ENCODE assay signal across 10 cellular contexts in genomic region chr2:27992787-27993747, GRCh38.
DNase-seq lines count a peak whose midpoint lies in the region; ATAC-seq and TF ChIP-seq lines count a peak whose summit lies in the region.
"Had no signal": no experiment of that assay in that cellular context is flagged by ENCODE, and none has a peak within 500 bp of the region (broad histone marks: within the 10 kb centered on the region; RNA-seq: fewer than 3 reads in every experiment).

No MANE protein-coding gene starts in this region.

- peaks cover 19% of the 10 kb centered on the region for H3K4me1 Mint-ChIP-seq in Caco-2 (ENCODE audit: low read depth, unreplicated experiment)

- no TSS peak for BruUV-seq in Caco-2 (replicated peaks; lab: Mats Ljungman, UMichigan)

- no peaks in the 10 kb centered on the region for H3K36me3 ChIP-seq in Caco-2 (ENCODE audit: control insufficient read depth, insufficient read depth, low read length)
- no peaks in the 10 kb centered on the region; the same call in 1 of the 2 replicates for H3K36me3 ChIP-seq in MG63
- peaks cover 3 to 16% of the 10 kb centered on the region in 2 experiments for H3K36me3 ChIP-seq in mesenchymal stem cell (ENCODE audit: control insufficient read depth in 1 of 2, insufficient read depth in 2 of 2, low read depth in 1 of 2, low read length in 2 of 2)

- H2BK120ac ChIP-seq in mesenchymal stem cell (ENCODE audit: low read depth, low read length) = no peak overlapping the region

- no peak overlapping the region for H4K8ac ChIP-seq in mesenchymal stem cell (ENCODE audit: low read length)

- DNase-seq in Caco-2 (peak; percentile 49 to 63), MG63 (peak; percentile 10), astrocyte of the spinal cord (ENCODE audit: low read depth, low spot score) (peak; percentile 64), mesenchymal stem cell (peak; percentile 41), erythroblast (lab: John Stamatoyannopoulos, UW) (no peak), retina (no peak), DMS153 treated with DMSO at 0.1 percent for 48 hours (lab: John Stamatoyannopoulos, UW; ENCODE audit: unreplicated experiment) (no peak)
- DNase-seq: NCI-H526 had no signal

- peaks cover 54% of the 10 kb centered on the region for H3K4me1 ChIP-seq in Caco-2
- H3K4me1 ChIP-seq in mesenchymal stem cell (ENCODE audit: control insufficient read depth, insufficient read depth, low read depth, low read length) = peaks cover 1% of the 10 kb centered on the region

- CTCF ChIA-PET in Caco-2 (lab: Charles Lee) = interaction anchor here (0.9 kb wide), 1 partner anchor 11 kb away, joined by 3 read pairs; no protein-coding TSS in a partner anchor

- H3K14ac ChIP-seq in mesenchymal stem cell (ENCODE audit: low read length in 2 of 2) = no peak overlapping the region

- H3K9ac ChIP-seq in mesenchymal stem cell (ENCODE audit: low read length) = peak overlapping the region; percentile 39

- POLR2A ChIA-PET in Caco-2 (lab: Charles Lee) = no interaction called here

- H3K27me3 ChIP-seq in Caco-2 (replicated peaks; ENCODE audit: control insufficient read depth, insufficient read depth, low read length) = no peaks in the 10 kb centered on the region
- H3K27me3 ChIP-seq in MG63 = no peaks in the 10 kb centered on the region
- no peaks in the 10 kb centered on the region for H3K27me3 ChIP-seq in mesenchymal stem cell (ENCODE audit: control insufficient read depth in 1 of 2, insufficient read depth in 1 of 2, low read length in 2 of 2)

- no peaks in the 10 kb centered on the region for H3K9me3 ChIP-seq in Caco-2
- H3K9me3 ChIP-seq in MG63 = no peaks in the 10 kb centered on the region
- no peaks in the 10 kb centered on the region for H3K9me3 ChIP-seq in mesenchymal stem cell (ENCODE audit: control insufficient read depth, low read length)

- no peak overlapping the region for H2BK15ac ChIP-seq in mesenchymal stem cell (ENCODE audit: low read depth, poor library complexity, severe bottlenecking)

- H3K27ac Mint-ChIP-seq in Caco-2 (ENCODE audit: unreplicated experiment) = peak overlapping the region; percentile 70

- H3K36me3 Mint-ChIP-seq in Caco-2 (ENCODE audit: insufficient read depth, unreplicated experiment) = no peaks in the 10 kb centered on the region

- 81% methylated on average over 1 of the region's 1 CpG for WGBS in mesenchymal stem cell

- H3K4me2 ChIP-seq in mesenchymal stem cell (ENCODE audit: low read length, poor library complexity, severe bottlenecking) = no peak overlapping the region

- no peaks in the 10 kb centered on the region for H3K27me3 Mint-ChIP-seq in Caco-2 (ENCODE audit: insufficient read depth, unreplicated experiment)

- no peak overlapping the region for H4K91ac ChIP-seq in mesenchymal stem cell (ENCODE audit: low read length)

- in situ Hi-C loops in astrocyte of the spinal cord (cut with HindIII; ENCODE audit: low sequenced_read_pairs) = no loop called here

- intact Hi-C loops in Caco-2 (cut with micrococcal nuclease; ENCODE audit: unreplicated experiment) = loop anchor here (2.0 kb wide), 1 partner anchor 124 kb away; no protein-coding TSS in a partner anchor

- no peak overlapping the region for H3K23ac ChIP-seq in mesenchymal stem cell (ENCODE audit: low read length in 2 of 2)

- H3K4me3 Mint-ChIP-seq in Caco-2 (ENCODE audit: unreplicated experiment) = peak overlapping the region; percentile 53

- no peak overlapping the region for H3K4me3 ChIP-seq in Caco-2 (ENCODE audit: low read depth, low read length)
- no peak overlapping the region for H3K4me3 ChIP-seq in MG63
- no peak overlapping the region for H3K4me3 ChIP-seq in astrocyte of the spinal cord (ENCODE audit: low read depth, low read length)
- peak overlapping the region in 1 of 2 experiments; percentile 20 for H3K4me3 ChIP-seq in mesenchymal stem cell (ENCODE audit: insufficient read depth in 1 of 2, low read depth in 1 of 2, low read length in 2 of 2)
- H3K4me3 ChIP-seq: lung had no signal

- H2BK5ac ChIP-seq in mesenchymal stem cell (ENCODE audit: low read depth, low read length, poor library complexity, severe bottlenecking) = no peak overlapping the region

- no peak for TF ChIP-seq POLR2A in erythroblast (IDR thresholded peaks at IDR 0.05; ENCODE audit: low read length)

- ATAC-seq in GM21737 (IDR thresholded peaks at IDR 0.05; ENCODE audit: unreplicated experiment) = no peak

- no peak overlapping the region for H3K4ac ChIP-seq in mesenchymal stem cell (ENCODE audit: low read depth in 1 of 2, low read length in 2 of 2)

- H3K79me1 ChIP-seq in mesenchymal stem cell (replicated peaks; ENCODE audit: low read length, poor library complexity, severe bottlenecking) = peaks cover 12% of the 10 kb centered on the region

- H2AK5ac ChIP-seq in mesenchymal stem cell (ENCODE audit: low read length, severe bottlenecking) = no peak overlapping the region

- peak overlapping the region in 1 of 2 experiments; percentile 40 for H3K18ac ChIP-seq in mesenchymal stem cell (ENCODE audit: low read depth in 1 of 2, low read length in 2 of 2)

- H2BK12ac ChIP-seq in mesenchymal stem cell (ENCODE audit: low read length in 2 of 2) = no peak overlapping the region

- no peak overlapping the region for H2AFZ ChIP-seq in mesenchymal stem cell (ENCODE audit: low read depth, low read length)

- peak overlapping the region; percentile 14 for H3K27ac ChIP-seq in mesenchymal stem cell (ENCODE audit: low read length, poor library complexity, severe bottlenecking)

- no peak for TF ChIP-seq CTCF in Caco-2 (IDR thresholded peaks at IDR 0.05; ENCODE audit: insufficient read depth in 1 of 2, low read depth in 1 of 2, low read length in 1 of 2, severe bottlenecking in 1 of 2, unreplicated experiment in 1 of 2)
- TF ChIP-seq CTCF in astrocyte of the spinal cord (IDR thresholded peaks at IDR 0.05; ENCODE audit: low read depth, low read length) = no peak

- no peaks in the 10 kb centered on the region for H3K9me3 Mint-ChIP-seq in Caco-2 (ENCODE audit: unreplicated experiment)

Comparison
In these comparisons a context has a peak if more than half of its experiments do, and no peak if none do; other contexts are left out.
1. DNase-seq: peak in Caco-2 (2 of 2), MG63 (single experiment), astrocyte of the spinal cord (single experiment) and mesenchymal stem cell (single experiment); none in erythroblast (0 of 2), retina (single experiment) and DMS153 treated with DMSO at 0.1 percent for 48 hours (single experiment).